Comparison of ENCODE assay signal across 8 cellular contexts in genomic region chr17:48047741-48048320, GRCh38. TPM values are rescaled to one million over a fixed set of nuclear protein-coding genes. Genes with fewer than 3 reads are reported as not detected.
DNase-seq lines count a peak whose midpoint lies in the region; ATAC-seq and TF ChIP-seq lines count a peak whose summit lies in the region.

No MANE protein-coding gene starts in this region.

- peaks cover 17 to 23% of the 10 kb centered on the region in 2 experiments for H3K36me3 ChIP-seq in SK-N-SH (replicated peaks in 1 of 2; ENCODE audit: control insufficient read depth in 1 of 2, insufficient read depth in 2 of 2, low read length in 1 of 2)

- H3K27ac Mint-ChIP-seq in activated naive CD4-positive, alpha-beta T cell treated with anti-CD3 and anti-CD28 coated beads, Interleukin-2, amount 50 U/mL, for 72 hours = peak overlapping the region; percentile 93 to 100

- TF ChIP-seq EP300 in SK-N-SH (IDR thresholded peaks at IDR 0.05; ENCODE audit: borderline replicate concordance in 1 of 2, low read depth in 1 of 2, low read length in 1 of 2) = peak in 1 of 2 experiments; percentile 14; a peak in 1 of 4 replicates

- WGBS in SK-N-SH (ENCODE audit: low lambda C conversion rate) = under 1% methylated on average over 36 of the region's 41 CpGs

- H3K79me2 ChIP-seq in SK-N-SH (ENCODE audit: insufficient read depth) = peaks cover 58% of the 10 kb centered on the region

- H3K9me3 Mint-ChIP-seq in activated naive CD4-positive, alpha-beta T cell treated with anti-CD3 and anti-CD28 coated beads, Interleukin-2, amount 50 U/mL, for 72 hours = no peaks in the 10 kb centered on the region

- peaks cover 42 to 47% of the 10 kb centered on the region in 2 donors for H3K36me3 Mint-ChIP-seq in activated naive CD4-positive, alpha-beta T cell treated with anti-CD3 and anti-CD28 coated beads, Interleukin-2, amount 50 U/mL, for 72 hours

- peak; percentile 97 for DNase-seq in GM10248 (ENCODE audit: extremely low spot score)
- DNase-seq in NCI-H1092 (lab: John Stamatoyannopoulos, UW) = peak; percentile 99
- DNase-seq in SK-N-SH = peak; percentile 97
- DNase-seq in activated naive CD4-positive, alpha-beta T cell treated with anti-CD3 and anti-CD28 coated beads, Interleukin-2, amount 50 U/mL, for 72 hours (ENCODE audit: low spot score in 2 of 2) = peak; percentile 92 to 99
- DNase-seq in glomerular endothelial cell (ENCODE audit: extremely low read depth, low read depth, low spot score) = peak; percentile 96
- peak; percentile 100 for DNase-seq in occipital lobe (lab: John Stamatoyannopoulos, UW)

- H3K9me2 ChIP-seq in SK-N-SH = no peaks in the 10 kb centered on the region

- no peaks in the 10 kb centered on the region for H3K9me3 ChIP-seq in SK-N-SH

- H3K27ac ChIP-seq in SK-N-SH (ENCODE audit: low read depth in 2 of 2, low read length in 1 of 2) (peak overlapping the region; percentile 95 to 98), temporal lobe (ENCODE audit: low read depth, low read length) (peak overlapping the region; percentile 85)

- peak; percentile 93 for ATAC-seq in HG02610 (IDR thresholded peaks at IDR 0.05; ENCODE audit: unreplicated experiment)
- peak; percentile 96 to 98 for ATAC-seq in activated naive CD4-positive, alpha-beta T cell treated with anti-CD3 and anti-CD28 coated beads, Interleukin-2, amount 50 U/mL, for 72 hours

- CTCF ChIA-PET in GM10248 (lab: Yijun Ruan, JAX) = interaction anchor here (1.1 to 5.4 kb wide), 14 partner anchors 8 to 71 kb away, joined by 3 to 45 read pairs (median 7); partner anchors contain the start of gene COPZ2
- CTCF ChIA-PET in SK-N-SH (lab: Yijun Ruan, JAX) = interaction anchor here (0.6 to 44.3 kb wide), 18 partner anchors 8 to 593 kb away, joined by 3 to 1200 read pairs (median 6); partner anchors contain the start of genes CDK5RAP3 and COPZ2

- peaks cover 24% of the 10 kb centered on the region for H4K20me1 ChIP-seq in SK-N-SH (ENCODE audit: insufficient read depth)

- no peaks in the 10 kb centered on the region for H3K27me3 ChIP-seq in SK-N-SH (ENCODE audit: insufficient read depth)

- peaks cover 42 to 45% of the 10 kb centered on the region in 2 experiments for H3K4me1 ChIP-seq in SK-N-SH (ENCODE audit: control insufficient read depth in 1 of 2, insufficient read depth in 2 of 2, low read depth in 1 of 2, low read length in 1 of 2)

- H3K4me3 ChIP-seq in SK-N-SH (ENCODE audit: low read depth in 2 of 2, low read length in 1 of 2) = peak overlapping the region; percentile 77 to 90

- peak overlapping the region; percentile 88 for H3K9ac ChIP-seq in SK-N-SH

- H3K4me2 ChIP-seq in SK-N-SH = peak overlapping the region; percentile 88

- TF ChIP-seq CTCF in GM10248 (IDR thresholded peaks at IDR 0.05; ENCODE audit: control extremely low read depth, extremely low read depth, low read depth, missing control alignments) (no peak), SK-N-SH (IDR thresholded peaks at IDR 0.05) (no peak)

- H3F3A ChIP-seq in SK-N-SH (replicated peaks; ENCODE audit: insufficient read depth) = peaks cover 37% of the 10 kb centered on the region

- POLR2A ChIA-PET in GM10248 (lab: Yijun Ruan, JAX) (interaction anchor here (0.5 to 2.3 kb wide), 5 partner anchors 10 to 50 kb away, joined by 4 to 18 read pairs (median 5); no protein-coding TSS in a partner anchor), SK-N-SH (lab: Yijun Ruan, JAX) (interaction anchor here (0.6 to 5.0 kb wide), 29 partner anchors 7 to 152 kb away, joined by 3 to 34 read pairs (median 6); partner anchors contain the start of genes CBX1, CDK5RAP3, COPZ2 and SNX11)

- H2AFZ ChIP-seq in SK-N-SH (ENCODE audit: low read depth) = peak overlapping the region; percentile 76

- no peak for TF ChIP-seq RAD21 in SK-N-SH (IDR thresholded peaks at IDR 0.05; ENCODE audit: low read length)

TF ChIP-seq in SK-N-SH, 30 proteins besides CTCF, POLR2A, EP300 and RAD21 (continues in another document):
- TF ChIP-seq TEAD4 (IDR thresholded peaks at IDR 0.05; ENCODE audit: borderline replicate concordance, insufficient read depth) = no peak; the same call in 1 of the 2 replicates
- peak; percentile 99 for TF ChIP-seq YY1 (IDR thresholded peaks at IDR 0.05; ENCODE audit: low read depth)
- TF ChIP-seq USF1 (IDR thresholded peaks at IDR 0.05; ENCODE audit: borderline replicate concordance, low read depth) = peak; percentile 86
- peak; percentile 59; the same call in 1 of the 2 replicates for TF ChIP-seq TAF1 (IDR thresholded peaks at IDR 0.05; ENCODE audit: borderline replicate concordance, low read depth, low read length)
- 0 out of 2 replicates have a peak, but pooled peaks have one; percentile 1 for TF ChIP-seq RCOR1 (IDR thresholded peaks at IDR 0.05; ENCODE audit: low read length)
- TF ChIP-seq, protein P1, sequence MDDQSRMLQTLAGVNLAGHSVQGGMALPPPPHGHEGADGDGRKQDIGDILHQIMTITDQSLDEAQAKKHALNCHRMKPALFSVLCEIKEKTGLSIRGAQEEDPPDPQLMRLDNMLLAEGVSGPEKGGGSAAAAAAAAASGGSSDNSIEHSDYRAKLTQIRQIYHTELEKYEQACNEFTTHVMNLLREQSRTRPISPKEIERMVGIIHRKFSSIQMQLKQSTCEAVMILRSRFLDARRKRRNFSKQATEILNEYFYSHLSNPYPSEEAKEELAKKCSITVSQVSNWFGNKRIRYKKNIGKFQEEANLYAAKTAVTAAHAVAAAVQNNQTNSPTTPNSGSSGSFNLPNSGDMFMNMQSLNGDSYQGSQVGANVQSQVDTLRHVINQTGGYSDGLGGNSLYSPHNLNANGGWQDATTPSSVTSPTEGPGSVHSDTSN (IDR thresholded peaks at IDR 0.05) = peak; percentile 100
- TF ChIP-seq CHD2 (IDR thresholded peaks at IDR 0.05; ENCODE audit: low read length, partially characterized antibody) = peak; percentile 97
- TF ChIP-seq USF2 (IDR thresholded peaks at IDR 0.05; ENCODE audit: borderline replicate concordance, low read depth, low read length) = no peak
- TF ChIP-seq MEF2A (IDR thresholded peaks at IDR 0.05; ENCODE audit: borderline replicate concordance, low read depth) = no peak
- TF ChIP-seq EZH2phosphoT487 (IDR thresholded peaks at IDR 0.05; ENCODE audit: borderline replicate concordance, low read depth) = no peak
- no peak for TF ChIP-seq JUND (IDR thresholded peaks at IDR 0.05)
- TF ChIP-seq NFIC (IDR thresholded peaks at IDR 0.05; ENCODE audit: borderline replicate concordance) = peak; percentile 7; the same call in 1 of the 2 replicates
- no peak for TF ChIP-seq SMC3 (IDR thresholded peaks at IDR 0.05; ENCODE audit: low read depth, low read length)
- peak; percentile 94 for TF ChIP-seq POLR2AphosphoS5 (IDR thresholded peaks at IDR 0.05; ENCODE audit: low read depth, low read length)
- TF ChIP-seq ELF1 (IDR thresholded peaks at IDR 0.05) = peak; percentile 74
- TF ChIP-seq FOSL2 (IDR thresholded peaks at IDR 0.05; ENCODE audit: borderline replicate concordance, low read depth) = no peak
- TF ChIP-seq RXRA (IDR thresholded peaks at IDR 0.05; ENCODE audit: borderline replicate concordance, low read depth) = no peak
- TF ChIP-seq GABPA (IDR thresholded peaks at IDR 0.05; ENCODE audit: low read depth) = peak; percentile 83
- TF ChIP-seq MXI1 (IDR thresholded peaks at IDR 0.05; ENCODE audit: low read depth, low read length) = peak; percentile 92
- peak; percentile 85 for TF ChIP-seq RFX5 (IDR thresholded peaks at IDR 0.05; ENCODE audit: low read length)

RNA-seq across cellular contexts. Expression of gene NFE2L1, which starts 0.3 kb away (rescaled TPM):
- 159 and 174 TPM in 2 replicates for polyA plus RNA-seq in SK-N-SH (2012; rRNA removed)
- polyA plus RNA-seq in SK-N-SH (2012; cell fraction: cytosol; rRNA removed) = 128 and 192 TPM in 2 replicates
- 135 and 166 TPM in 2 replicates for polyA plus RNA-seq in SK-N-SH (2012; cell fraction: nucleus; rRNA removed)
- 10 to 100 TPM; 81.9 to 92.5 TPM for total RNA-seq in activated naive CD4-positive, alpha-beta T cell treated with anti-CD3 and anti-CD28 coated beads, Interleukin-2, amount 50 U/mL, for 72 hours
- total RNA-seq in glomerular endothelial cell = 163 and 201 TPM in 2 replicates
- 28.5 TPM for total RNA-seq in occipital lobe
- total RNA-seq in temporal lobe = 33.2 TPM

RNA-seq across cellular contexts. Expression of gene COPZ2, which starts 10.2 kb away (rescaled TPM):
- polyA plus RNA-seq in SK-N-SH (2012; rRNA removed) = 31.2 and 36.9 TPM in 2 replicates
- polyA plus RNA-seq in SK-N-SH (2012; cell fraction: cytosol; rRNA removed) = 35.6 and 43.6 TPM in 2 replicates
- polyA plus RNA-seq in SK-N-SH (2012; cell fraction: nucleus; rRNA removed) = 29.6 and 30.5 TPM in 2 replicates
- 1 to 10 TPM; 1.3 to 3.6 TPM for total RNA-seq in activated naive CD4-positive, alpha-beta T cell treated with anti-CD3 and anti-CD28 coated beads, Interleukin-2, amount 50 U/mL, for 72 hours
- total RNA-seq in glomerular endothelial cell (16.9 and 17.7 TPM in 2 replicates), occipital lobe (1.7 TPM), temporal lobe (2.0 TPM)

RNA-seq across cellular contexts. Expression of gene CBX1, which starts 53.4 kb away (rescaled TPM):
- polyA plus RNA-seq in SK-N-SH (2012; rRNA removed) = 102 and 112 TPM in 2 replicates
- 157 and 183 TPM in 2 replicates for polyA plus RNA-seq in SK-N-SH (2012; cell fraction: cytosol; rRNA removed)
- polyA plus RNA-seq in SK-N-SH (2012; cell fraction: nucleus; rRNA removed) = 27.3 and 37.1 TPM in 2 replicates
- total RNA-seq in activated naive CD4-positive, alpha-beta T cell treated with anti-CD3 and anti-CD28 coated beads, Interleukin-2, amount 50 U/mL, for 72 hours = 10 to 100 TPM; 29.1 to 66.5 TPM
- total RNA-seq in glomerular endothelial cell = 57.9 and 65.3 TPM in 2 replicates
- total RNA-seq in occipital lobe = 78.6 TPM
- total RNA-seq in temporal lobe = 89.5 TPM

RNA-seq across cellular contexts. Expression of gene SNX11, which starts 59.7 kb away (rescaled TPM):
- 19.0 and 31.6 TPM in 2 replicates for polyA plus RNA-seq in SK-N-SH (2012; rRNA removed)
- 15.3 and 22.1 TPM in 2 replicates for polyA plus RNA-seq in SK-N-SH (2012; cell fraction: cytosol; rRNA removed)
- polyA plus RNA-seq in SK-N-SH (2012; cell fraction: nucleus; rRNA removed) = 23.4 and 29.4 TPM in 2 replicates
- total RNA-seq in activated naive CD4-positive, alpha-beta T cell treated with anti-CD3 and anti-CD28 coated beads, Interleukin-2, amount 50 U/mL, for 72 hours = 10 to 100 TPM; 15.4 to 24.5 TPM
- total RNA-seq in glomerular endothelial cell = 15.5 and 20.8 TPM in 2 replicates
- total RNA-seq in occipital lobe = 10.0 TPM
- 11.1 TPM for total RNA-seq in temporal lobe

Comparison
In these comparisons a context has a peak if more than half of its experiments do, and no peak if none do; other contexts are left out.
1. Peak in every context shown above with its lines: DNase-seq, ATAC-seq, H3K4me3 ChIP-seq and H3K27ac ChIP-seq.